ENCODE assay signal across 8 cellular contexts in the genomic region with DNA sequence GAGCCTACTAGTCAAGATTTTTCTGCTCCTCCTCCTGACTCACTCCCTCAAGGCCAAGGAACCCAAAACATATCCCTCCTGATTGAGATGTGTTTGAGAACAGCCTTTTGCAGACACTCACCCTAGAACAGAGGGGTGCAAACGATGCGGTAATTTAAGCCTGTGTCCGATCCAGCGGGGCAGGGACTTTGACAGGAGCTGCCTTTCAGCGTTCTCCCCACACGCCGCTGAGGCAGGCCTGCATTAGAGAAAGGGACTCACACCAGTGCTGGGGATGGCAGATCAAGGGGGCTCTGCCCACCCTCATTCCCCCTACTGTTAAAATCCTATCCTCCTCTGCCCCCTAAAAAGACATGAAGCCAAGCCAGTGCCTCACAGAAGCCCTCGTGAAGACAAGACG.
"Had no signal": no experiment of that assay in that cellular context is flagged by ENCODE, and none has a peak within 500 bp of the region (broad histone marks: within the 10 kb centered on the region; RNA-seq: fewer than 3 reads in every experiment).

No MANE protein-coding gene starts in this region.

- FAIRE-seq: G401.6, GM12878, GM12891, GM12892, GM18507, GM19239 had no signal

- DNase-seq: GDM1, GF-D8 had no signal

- H3K4me3 ChIP-seq: GM12878 had no signal
